ENCODE assay signal across 17 cellular contexts in genomic region chr1:67460648-67461500, GRCh38. TPM values are rescaled to one million over a fixed set of nuclear protein-coding genes. Genes with fewer than 3 reads are reported as not detected.
DNase-seq lines count a peak whose midpoint lies in the region; ATAC-seq lines count a peak whose summit lies in the region.
"Had no signal": no experiment of that assay in that cellular context is flagged by ENCODE, and none has a peak within 500 bp of the region (broad histone marks: within the 10 kb centered on the region; RNA-seq: fewer than 3 reads in every experiment).

No MANE protein-coding gene starts in this region.

- H3K36me3 ChIP-seq in adipocyte (ENCODE audit: control insufficient read depth, insufficient read depth, low read length, severe bottlenecking) = no peaks in the 10 kb centered on the region
- no peaks in the 10 kb centered on the region for H3K36me3 ChIP-seq in trophoblast cell (ENCODE audit: control insufficient read depth in 1 of 2, insufficient read depth in 2 of 2, low read length in 2 of 2)
- H3K36me3 ChIP-seq: right lobe of liver had no signal

- H3K9me3 Mint-ChIP-seq in activated naive CD4-positive, alpha-beta T cell treated with anti-CD3 and anti-CD28 coated beads, Interleukin-2, amount 10 ng/mL, durations not matched to agents 7 days and 5 days = no peaks in the 10 kb centered on the region
- H3K9me3 Mint-ChIP-seq: brain; stimulated activated naive B cell treated with anti-CD40 and anti-IgM and Interleukin-4, amounts not matched to agents 10 μg/mL and 1 μg/mL and 100 μg/mL, for 72 hours had no signal

- no CpG with 5 or more reads among the region's 9 CpGs for WGBS in trophoblast cell (ENCODE audit: extremely low coverage, insufficient coverage, insufficient read length)

- H3K9me3 ChIP-seq in adipocyte (ENCODE audit: control insufficient read depth, low read length) = no peaks in the 10 kb centered on the region
- no peaks in the 10 kb centered on the region for H3K9me3 ChIP-seq in trophoblast cell (ENCODE audit: insufficient read depth, low read depth, low read length)
- H3K9me3 ChIP-seq: Caco-2, right lobe of liver had no signal

- H2BK5ac ChIP-seq in trophoblast cell (ENCODE audit: low read depth, low read length, poor library complexity) = no peak overlapping the region

- H3K27ac ChIP-seq in trophoblast cell (ENCODE audit: low read depth, low read length) = no peak overlapping the region
- H3K27ac ChIP-seq: PC-9, right lobe of liver had no signal

- H3K4me3 ChIP-seq in adipocyte (ENCODE audit: low read length) (peak overlapping the region; percentile 32), trophoblast cell (ENCODE audit: low read depth, low read length) (no peak overlapping the region)
- H3K4me3 ChIP-seq: PC-9, right lobe of liver had no signal

- H3K18ac ChIP-seq in trophoblast cell (ENCODE audit: low read length) = no peak overlapping the region

- H3K9ac ChIP-seq in adipocyte (ENCODE audit: low read length) = no peak overlapping the region
- no peak overlapping the region for H3K9ac ChIP-seq in trophoblast cell (ENCODE audit: low read length)

- intact Hi-C loops in Right ventricle myocardium superior (cut with DNase I) = no loop called here

- peak; percentile 96 for ATAC-seq in Right ventricle myocardium superior (ENCODE audit: poor library complexity)
- no peak for ATAC-seq in HG02642 (IDR thresholded peaks at IDR 0.05; ENCODE audit: poor library complexity, unreplicated experiment)
- ATAC-seq: right lobe of liver; stimulated activated naive B cell treated with anti-CD40 and anti-IgM and Interleukin-4, amounts not matched to agents 10 μg/mL and 1 μg/mL and 100 μg/mL, for 72 hours had no signal

- H3K4me1 ChIP-seq in adipocyte (ENCODE audit: control insufficient read depth, insufficient read depth, low read length) (peaks cover 11% of the 10 kb centered on the region), trophoblast cell (ENCODE audit: control insufficient read depth in 1 of 2, insufficient read depth in 2 of 2, low read length in 2 of 2) (no peaks in the 10 kb centered on the region)
- H3K4me1 ChIP-seq: Caco-2, right lobe of liver had no signal

- no peak overlapping the region for H3K4me3 Mint-ChIP-seq in activated naive CD4-positive, alpha-beta T cell treated with anti-CD3 and anti-CD28 coated beads, Interleukin-2, amount 10 ng/mL, durations not matched to agents 7 days and 5 days
- H3K4me3 Mint-ChIP-seq: brain; stimulated activated naive B cell treated with anti-CD40 and anti-IgM and Interleukin-4, amounts not matched to agents 10 μg/mL and 1 μg/mL and 100 μg/mL, for 72 hours had no signal

- no peaks in the 10 kb centered on the region for H3K79me1 ChIP-seq in trophoblast cell (ENCODE audit: low read length)

- no peak overlapping the region for H3K23ac ChIP-seq in trophoblast cell (ENCODE audit: low read length)

- no peak overlapping the region for H2AFZ ChIP-seq in trophoblast cell (ENCODE audit: insufficient read depth, low read length, poor library complexity)
- H2AFZ ChIP-seq: PC-9 had no signal

- H3K4me1 Mint-ChIP-seq in activated naive CD4-positive, alpha-beta T cell treated with anti-CD3 and anti-CD28 coated beads, Interleukin-2, amount 10 ng/mL, durations not matched to agents 7 days and 5 days = no peaks in the 10 kb centered on the region
- H3K4me1 Mint-ChIP-seq: stimulated activated naive B cell treated with anti-CD40 and anti-IgM and Interleukin-4, amounts not matched to agents 10 μg/mL and 1 μg/mL and 100 μg/mL, for 72 hours had no signal

- no peak overlapping the region for H2AK5ac ChIP-seq in trophoblast cell (ENCODE audit: low read length)

- H3K27ac Mint-ChIP-seq in activated naive CD4-positive, alpha-beta T cell treated with anti-CD3 and anti-CD28 coated beads, Interleukin-2, amount 10 ng/mL, durations not matched to agents 7 days and 5 days = no peak overlapping the region
- H3K27ac Mint-ChIP-seq: stimulated activated naive B cell treated with anti-CD40 and anti-IgM and Interleukin-4, amounts not matched to agents 10 μg/mL and 1 μg/mL and 100 μg/mL, for 72 hours had no signal

- H3K79me2 ChIP-seq in trophoblast cell (ENCODE audit: control insufficient read depth, insufficient read depth, low read length, poor library complexity) = no peaks in the 10 kb centered on the region

- DNase-seq in ELF-1 (ENCODE audit: low read depth, low spot score) (peak; percentile 54), adipocyte (ENCODE audit: low read depth) (peak; percentile 81), Right ventricle myocardium superior (peak; percentile 73), trophoblast cell (peak; percentile 55 to 57), NCI-H1436 treated with DMSO at 0.1 percent for 48 hours (lab: John Stamatoyannopoulos, UW) (no peak), DMS 273 (lab: John Stamatoyannopoulos, UW; ENCODE audit: unreplicated experiment) (no peak)
- no peak for DNase-seq in activated naive CD4-positive, alpha-beta T cell treated with anti-CD3 and anti-CD28 coated beads, Interleukin-2, amount 10 ng/mL, durations not matched to agents 7 days and 5 days
- DNase-seq: activated CD4-positive, CD25-positive, alpha-beta regulatory T cell; activated naive CD4-positive, alpha-beta T cell; Caco-2; kidney glomerular epithelial cell; NCI-H446; PC-9; right lobe of liver; stimulated activated naive B cell treated with anti-CD40 and anti-IgM and Interleukin-4, amounts not matched to agents 10 μg/mL and 1 μg/mL and 100 μg/mL, for 72 hours had no signal

- no peak overlapping the region for H3K4ac ChIP-seq in trophoblast cell (ENCODE audit: low read depth, low read length)

- CTCF ChIA-PET in activated naive CD4-positive, alpha-beta T cell treated with anti-CD3 and anti-CD28 coated beads, Interleukin-2, amount 10 ng/mL, durations not matched to agents 7 days and 5 days (lab: Charles Lee) = no interaction called here

- no peak overlapping the region for H2BK120ac ChIP-seq in trophoblast cell (ENCODE audit: insufficient read depth, low read length, poor library complexity)

- no peak overlapping the region for H3K14ac ChIP-seq in trophoblast cell (ENCODE audit: low read length)

- H4K91ac ChIP-seq in trophoblast cell (ENCODE audit: low read depth, low read length) = no peak overlapping the region

- H3K4me2 ChIP-seq in trophoblast cell (ENCODE audit: low read length) = no peak overlapping the region
- H3K4me2 ChIP-seq: PC-9 had no signal

- no peak overlapping the region for H4K8ac ChIP-seq in trophoblast cell (ENCODE audit: low read depth, low read length)

- H3K27me3 ChIP-seq in adipocyte (replicated peaks; ENCODE audit: control insufficient read depth, insufficient read depth, low read length) (peaks cover 8% of the 10 kb centered on the region), trophoblast cell (ENCODE audit: insufficient read depth, low read length) (no peaks in the 10 kb centered on the region)
- H3K27me3 ChIP-seq: right lobe of liver had no signal

- no peak overlapping the region for H2BK12ac ChIP-seq in trophoblast cell (ENCODE audit: low read length)

- no peaks in the 10 kb centered on the region for H3K36me3 Mint-ChIP-seq in activated naive CD4-positive, alpha-beta T cell treated with anti-CD3 and anti-CD28 coated beads, Interleukin-2, amount 10 ng/mL, durations not matched to agents 7 days and 5 days
- H3K36me3 Mint-ChIP-seq: brain; stimulated activated naive B cell treated with anti-CD40 and anti-IgM and Interleukin-4, amounts not matched to agents 10 μg/mL and 1 μg/mL and 100 μg/mL, for 72 hours had no signal

- H3K27me3 Mint-ChIP-seq in activated naive CD4-positive, alpha-beta T cell treated with anti-CD3 and anti-CD28 coated beads, Interleukin-2, amount 10 ng/mL, durations not matched to agents 7 days and 5 days = no peaks in the 10 kb centered on the region
- H3K27me3 Mint-ChIP-seq: stimulated activated naive B cell treated with anti-CD40 and anti-IgM and Interleukin-4, amounts not matched to agents 10 μg/mL and 1 μg/mL and 100 μg/mL, for 72 hours had no signal

- no peak overlapping the region for H4K12ac ChIP-seq in trophoblast cell (ENCODE audit: low read depth, low read length)

RNA-seq across cellular contexts. Expression of gene SERBP1, which starts 30.7 kb away (rescaled TPM):
- total RNA-seq in Right ventricle myocardium superior = 111 TPM
- polyA plus RNA-seq in trophoblast cell (2013) = 248 and 260 TPM in 2 replicates

Comparison
In these comparisons a context has a peak if more than half of its experiments do, and no peak if none do; other contexts are left out.
1. DNase-seq: peak in ELF-1 (single experiment), adipocyte (single experiment), Right ventricle myocardium superior (single experiment) and trophoblast cell (2 of 2); none in activated naive CD4-positive, alpha-beta T cell treated with anti-CD3 and anti-CD28 coated beads, Interleukin-2, amount 10 ng/mL, durations not matched to agents 7 days and 5 days (single experiment), NCI-H1436 treated with DMSO at 0.1 percent for 48 hours (single experiment) and DMS 273 (single experiment).